ENCODE assay signal across 17 cellular contexts in genomic region chr2:238955648-238956531, GRCh38.
DNase-seq lines count a peak whose midpoint lies in the region; ATAC-seq and TF ChIP-seq lines count a peak whose summit lies in the region.
"Had no signal": no experiment of that assay in that cellular context is flagged by ENCODE, and none has a peak within 500 bp of the region (broad histone marks: within the 10 kb centered on the region; RNA-seq: fewer than 3 reads in every experiment).

No MANE protein-coding gene starts in this region.

- DNase-seq in AG08395 (ENCODE audit: low spot score) (peak; percentile 60), HCEC 1CT (peak; percentile 49), dermis blood vessel endothelial cell (peak; percentile 54), mesothelial cell of epicardium (ENCODE audit: low spot score in 2 of 2, unreplicated experiment in 2 of 2) (peak in 1 of 2 experiments; percentile 29), NCI-H187 (lab: John Stamatoyannopoulos, UW) (no peak), NCI-H1436 (lab: John Stamatoyannopoulos, UW) (no peak)
- DNase-seq: ACHN; activated naive CD4-positive, alpha-beta T cell treated with Interleukin-2 at 50 U/mL for 16 hours; activated T-cell treated with anti-CD3 and anti-CD28 coated beads for 4 hours; pancreas; stimulated activated CD4-positive, alpha-beta T cell treated with anti-CD3 and anti-CD28 coated beads, Interleukin-2, amount 100 ng/mL, for 24 hours; T-helper 1 cell; trophoblast cell had no signal

- TF ChIP-seq CTCF in mesothelial cell of epicardium (IDR thresholded peaks at IDR 0.05; ENCODE audit: unreplicated experiment) = no peak

- peaks cover 35% of the 10 kb centered on the region for H3K9me3 Mint-ChIP-seq in mesothelial cell of epicardium
- H3K9me3 Mint-ChIP-seq: IgD-negative memory B cell; stimulated activated naive CD8-positive, alpha-beta T cell treated with anti-CD3 and anti-CD28 coated beads, Interleukin-15, Interleukin-2, amounts not matched to agents 100 ng/mL and 50 ng/mL, for 24 hours had no signal

- peak overlapping the region; percentile 37 for H3K27ac Mint-ChIP-seq in mesothelial cell of epicardium
- H3K27ac Mint-ChIP-seq: IgD-negative memory B cell; stimulated activated naive CD8-positive, alpha-beta T cell treated with anti-CD3 and anti-CD28 coated beads, Interleukin-15, Interleukin-2, amounts not matched to agents 100 ng/mL and 50 ng/mL, for 24 hours had no signal

- H3K4me1 Mint-ChIP-seq in mesothelial cell of epicardium = peaks cover 11% of the 10 kb centered on the region
- H3K4me1 Mint-ChIP-seq: IgD-negative memory B cell had no signal

- H3K36me3 Mint-ChIP-seq in mesothelial cell of epicardium = peaks cover 3% of the 10 kb centered on the region
- H3K36me3 Mint-ChIP-seq: IgD-negative memory B cell had no signal

- ATAC-seq in HG02885 (IDR thresholded peaks at IDR 0.05; ENCODE audit: poor library complexity, unreplicated experiment) (no peak), GM19035 (IDR thresholded peaks at IDR 0.05; ENCODE audit: unreplicated experiment) (no peak)
- ATAC-seq: pancreas had no signal

- peaks cover 7% of the 10 kb centered on the region for H3K27me3 Mint-ChIP-seq in mesothelial cell of epicardium (ENCODE audit: low read depth)

- no peak overlapping the region for H3K4me3 Mint-ChIP-seq in mesothelial cell of epicardium
- H3K4me3 Mint-ChIP-seq: IgD-negative memory B cell; stimulated activated naive CD8-positive, alpha-beta T cell treated with anti-CD3 and anti-CD28 coated beads, Interleukin-15, Interleukin-2, amounts not matched to agents 100 ng/mL and 50 ng/mL, for 24 hours had no signal

Comparison
In these comparisons a context has a peak if more than half of its experiments do, and no peak if none do; other contexts are left out.
1. DNase-seq: peak in AG08395 (single experiment), HCEC 1CT (single experiment) and dermis blood vessel endothelial cell (single experiment); none in NCI-H187 (0 of 2) and NCI-H1436 (single experiment).